Comparison of ENCODE assay signal across 25 cellular contexts in the genomic region with DNA sequence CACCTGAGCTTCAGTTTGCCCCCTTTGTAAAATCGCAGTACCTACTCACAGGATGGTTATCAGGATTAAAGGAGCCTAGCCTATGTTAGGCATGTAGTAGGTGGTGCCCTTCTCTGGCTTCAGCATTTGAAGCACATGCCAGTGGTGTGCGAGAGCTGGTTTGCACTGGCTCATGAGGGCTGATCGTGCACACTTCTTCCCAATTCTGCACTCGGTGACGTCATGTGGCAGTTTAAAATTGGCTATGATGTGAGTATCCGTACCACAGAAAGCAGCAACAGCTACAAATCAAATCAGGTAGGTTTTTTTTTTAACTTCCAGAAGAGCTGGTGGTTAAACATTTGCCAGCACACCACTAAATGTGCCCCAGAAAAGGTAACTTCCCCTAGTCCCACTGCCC. TPM values are rescaled to one million over a fixed set of nuclear protein-coding genes. Genes with fewer than 3 reads are reported as not detected.
DNase-seq lines count a peak whose midpoint lies in the region; ATAC-seq, FAIRE-seq and TF ChIP-seq lines count a peak whose summit lies in the region.
"Had no signal": no experiment of that assay in that cellular context is flagged by ENCODE, and none has a peak within 500 bp of the region (broad histone marks: within the 10 kb centered on the region; RNA-seq: fewer than 3 reads in every experiment).

No MANE protein-coding gene starts in this region.

- peaks cover 0 to under 1% (median 0%) of the 10 kb centered on the region in 5 experiments for H3K9me3 Mint-ChIP-seq in brain
- H3K9me3 Mint-ChIP-seq: CD4-positive, alpha-beta T cell; CD8-positive, alpha-beta memory T cell had no signal

- intact Hi-C loops in HepG2 (cut with micrococcal nuclease; ENCODE audit: unreplicated experiment): no loop called here
- intact Hi-C loops in right lobe of liver (cut with DNase I): no loop called here

- H3K9me3 ChIP-seq in HepG2 (ENCODE audit: low read length) (no peaks in the 10 kb centered on the region), right lobe of liver (no peaks in the 10 kb centered on the region), osteoblast (ENCODE audit: low read depth, low read length) (no peaks in the 10 kb centered on the region)
- H3K9me3 ChIP-seq: A549, BE2C had no signal

- H3K4me1 ChIP-seq in HepG2 (ENCODE audit: insufficient read depth, low read length): peaks cover 25% of the 10 kb centered on the region
- H3K4me1 ChIP-seq in right lobe of liver: no peaks in the 10 kb centered on the region
- H3K4me1 ChIP-seq in osteoblast (ENCODE audit: insufficient read depth, low read length): peaks cover 2% of the 10 kb centered on the region

- H3K27me3 Mint-ChIP-seq in brain: peaks cover 6% of the 10 kb centered on the region

- H3K79me2 ChIP-seq in HepG2 (ENCODE audit: insufficient read depth, low read length) (no peaks in the 10 kb centered on the region), osteoblast (ENCODE audit: insufficient read depth, low read length) (no peaks in the 10 kb centered on the region)

- peaks cover 33% of the 10 kb centered on the region for H3K36me3 Mint-ChIP-seq in brain
- H3K36me3 Mint-ChIP-seq: CD14-positive monocyte; CD8-positive, alpha-beta memory T cell had no signal

- H3K27me3 ChIP-seq in HepG2 (ENCODE audit: control insufficient read depth in 1 of 2, insufficient read depth in 2 of 2, low read length in 2 of 2) (peaks cover 2 to 7% of the 10 kb centered on the region in 2 experiments; a peak in 4 of 5 replicates), right lobe of liver (no peaks in the 10 kb centered on the region), osteoblast (ENCODE audit: insufficient read depth, low read length) (peaks cover 15% of the 10 kb centered on the region)
- H3K27me3 ChIP-seq: BE2C had no signal

- TF ChIP-seq CTCF in HepG2 (CRISPR knock-in tag; IDR thresholded peaks at IDR 0.05) (no peak), right lobe of liver (IDR thresholded peaks at IDR 0.05) (no peak), brain (conservative IDR thresholded peaks at IDR 0.05) (no peak), osteoblast (IDR thresholded peaks at IDR 0.05; ENCODE audit: extremely low read depth, low read depth, low read length) (no peak)

- in situ Hi-C loops in HepG2 (cut with HindIII; ENCODE audit: extremely low pct_ligation_motif_present, low pct_unique_long_range_greater_than_20kb): no loop called here

- ATAC-seq in HepG2 (no peak), right lobe of liver (no peak)
- ATAC-seq: A549, GM12878 had no signal

- POLR2A ChIA-PET in HepG2 (lab: Yijun Ruan, JAX): no interaction called here

- WGBS in HepG2 (ENCODE audit: low lambda C conversion rate): 50% methylated on average over 5 of the region's 6 CpGs
- WGBS in right lobe of liver (ENCODE audit: insufficient coverage, low coverage, low lambda C conversion rate, missing lambda C conversion rate): 47% methylated on average over 6 of the region's 6 CpGs

- H3K4me3 ChIP-seq in HepG2 (replicated peaks in 1 of 3; ENCODE audit: insufficient read depth in 1 of 3, low read depth in 2 of 3, low read length in 3 of 3) (no peak overlapping the region), right lobe of liver (no peak overlapping the region), osteoblast (ENCODE audit: insufficient read depth, low read length) (no peak overlapping the region)
- H3K4me3 ChIP-seq: A549, GM12878 had no signal

- H4K20me1 ChIP-seq in HepG2 (ENCODE audit: insufficient read depth, low read length) (no peaks in the 10 kb centered on the region), osteoblast (ENCODE audit: insufficient read depth, low read length) (no peaks in the 10 kb centered on the region)

- BruUV-seq in HepG2 (replicated peaks; lab: Mats Ljungman, UMichigan): no TSS peak

- no peak for TF ChIP-seq RAD21 in HepG2 (CRISPR knock-in tag; IDR thresholded peaks at IDR 0.05)

- H3K36me3 ChIP-seq in HepG2 (replicated peaks in 1 of 2; ENCODE audit: control insufficient read depth in 1 of 2, insufficient read depth in 2 of 2, low read length in 2 of 2) (no peaks in the 10 kb centered on the region), right lobe of liver (no peaks in the 10 kb centered on the region), osteoblast (ENCODE audit: insufficient read depth, low read length) (no peaks in the 10 kb centered on the region)
- H3K36me3 ChIP-seq: BE2C had no signal

- H3K4me2 ChIP-seq in HepG2 (ENCODE audit: low read depth, low read length) (no peak overlapping the region), osteoblast (ENCODE audit: insufficient read depth, low read length) (no peak overlapping the region)
- H3K4me2 ChIP-seq: A549 had no signal

- no peak for DNase-seq in HepG2 (ENCODE audit: low spot score)
- no peak for DNase-seq in right lobe of liver
- DNase-seq in osteoblast (ENCODE audit: insufficient read length, low spot score, missing footprints): peak; percentile 53
- no peak for DNase-seq in NCI-H1092 treated with DMSO at 0.1 percent for 48 hours (lab: John Stamatoyannopoulos, UW)
- DNase-seq in NCI-H524 treated with DMSO at 0.1 percent for 48 hours (lab: John Stamatoyannopoulos, UW): no peak
- no peak for DNase-seq in cerebellar cortex (ENCODE audit: low spot score)
- DNase-seq: 8988T; ACHN; AML-193; BE2C; CD4-positive, alpha-beta T cell; CD8-positive, alpha-beta memory T cell; DMS 273 treated with DMSO at 0.1 percent for 48 hours; DMS79; EL; GDM1; GOT3; H7; HCEC 1CT had no signal

- H2AFZ ChIP-seq in HepG2 (ENCODE audit: low read length) (no peak overlapping the region), osteoblast (ENCODE audit: low read length) (no peak overlapping the region)

- H3K27ac ChIP-seq in HepG2 (ENCODE audit: extremely low read length, insufficient read depth, low read length) (no peak overlapping the region), right lobe of liver (no peak overlapping the region), osteoblast (ENCODE audit: low read depth, low read length) (no peak overlapping the region)
- H3K27ac ChIP-seq: A549 had no signal

- no peak overlapping the region for H3K4me3 Mint-ChIP-seq in brain
- H3K4me3 Mint-ChIP-seq: CD14-positive monocyte; CD4-positive, alpha-beta T cell; CD8-positive, alpha-beta memory T cell had no signal

- H3K4me1 Mint-ChIP-seq in brain: peaks cover 88% of the 10 kb centered on the region
- H3K4me1 Mint-ChIP-seq: CD8-positive, alpha-beta memory T cell had no signal

- H3K27ac Mint-ChIP-seq in brain: peak overlapping the region in 3 of 5 experiments; percentile 42 to 72 (median 57)
- H3K27ac Mint-ChIP-seq: CD14-positive monocyte; CD4-positive, alpha-beta T cell had no signal

- no peak overlapping the region for H3K9ac ChIP-seq in HepG2 (ENCODE audit: insufficient read depth, low read depth, low read length)

- FAIRE-seq in HepG2 (lab: Jason Lieb, UNC): no peak
- FAIRE-seq: A549, D721Med, GM12878, GM18507 had no signal

- TF ChIP-seq POLR2A in HepG2 (IDR thresholded peaks at IDR 0.05; ENCODE audit: insufficient read depth in 1 of 2, low read depth in 2 of 2, low read length in 2 of 2) (no peak), right lobe of liver (IDR thresholded peaks at IDR 0.05) (no peak)

- no peak for TF ChIP-seq EP300 in HepG2 (IDR thresholded peaks at IDR 0.05; ENCODE audit: low read depth in 2 of 2, low read length in 2 of 2)
- TF ChIP-seq EP300 in HepG2 (CRISPR knock-in tag; IDR thresholded peaks at IDR 0.05; ENCODE audit: borderline replicate concordance): no peak

- CTCF ChIA-PET in HepG2 (lab: Yijun Ruan, JAX; ENCODE audit: low intra/inter-chr PET ratio, low total read pairs): no interaction called here

TF ChIP-seq in HepG2, 621 proteins besides CTCF, POLR2A, EP300 and RAD21:
- TF ChIP-seq CREB1 (IDR thresholded peaks at IDR 0.05): peak; percentile 91
- no peak for TF ChIP-seq CREB1 (CRISPR knock-in tag; IDR thresholded peaks at IDR 0.05)
- no peak for TF ChIP-seq ZNF776 (CRISPR knock-in tag; IDR thresholded peaks at IDR 0.05)
- no peak for TF ChIP-seq MBNL3 (CRISPR knock-in tag; conservative IDR thresholded peaks at IDR 0.05)
- peak; percentile 94 for TF ChIP-seq ATF7 (IDR thresholded peaks at IDR 0.05)
- TF ChIP-seq ATF7 (CRISPR knock-in tag; IDR thresholded peaks at IDR 0.05): no peak
- TF ChIP-seq ZBTB38 (CRISPR knock-in tag; IDR thresholded peaks at IDR 0.05): no peak

RNA-seq across cellular contexts. Expression of gene FOXO6, which starts 13.5 kb away (rescaled TPM):
- total RNA-seq in HepG2 (2016; rRNA removed; fragmentation: Illumina TruSeq; extraction: Trizol): 0.13 TPM in 1 of 2 replicates, not detected in the other
- not detected in 2 replicates for total RNA-seq in HepG2 (2016; cell fraction: cytosol; rRNA removed; fragmentation: Illumina TruSeq; extraction: Trizol; ENCODE audit: low read depth)
- total RNA-seq in HepG2 (2016; cell fraction: insoluble cytoplasmic fraction; rRNA removed; fragmentation: Illumina TruSeq; extraction: Trizol): 0.06 TPM in 1 of 2 replicates, not detected in the other
- 0.07 TPM in 1 of 2 replicates, not detected in the other for total RNA-seq in HepG2 (2016; cell fraction: membrane; rRNA removed; fragmentation: Illumina TruSeq; extraction: Trizol)
- total RNA-seq in HepG2 (2016; cell fraction: nucleus; rRNA removed; fragmentation: Illumina TruSeq; extraction: Trizol): 0.25 TPM in 1 of 2 replicates, not detected in the other
- polyA plus RNA-seq in HepG2 (2011; rRNA removed): not detected in 2 replicates
- not detected in 2 replicates for polyA plus RNA-seq in HepG2 (2011; cell fraction: cytosol; rRNA removed)
- not detected in 2 replicates for polyA plus RNA-seq in HepG2 (2011; cell fraction: nucleus; rRNA removed)
- 0.07 TPM in 1 of 2 replicates, not detected in the other for polyA plus RNA-seq in HepG2 (2012)
- not detected in 2 replicates for polyA plus RNA-seq in HepG2 (2016; cell fraction: cytosol; fragmentation: Illumina TruSeq; extraction: Trizol; ENCODE audit: low read depth)
- 0.11 and 0.15 TPM in 2 replicates for polyA plus RNA-seq in HepG2 (2016; cell fraction: insoluble cytoplasmic fraction; fragmentation: Illumina TruSeq; extraction: Trizol; ENCODE audit: low read depth)
- 0.06 TPM in 1 of 2 replicates, not detected in the other for polyA plus RNA-seq in HepG2 (2016; cell fraction: membrane; fragmentation: Illumina TruSeq; extraction: Trizol; ENCODE audit: low read depth)
- not detected in 2 replicates for polyA plus RNA-seq in HepG2 (2016; cell fraction: nucleus; fragmentation: Illumina TruSeq; extraction: Trizol; ENCODE audit: insufficient read depth, low read depth)
- 0.54 TPM in 1 of 2 replicates, not detected in the other for polyA minus RNA-seq in HepG2 (2011; rRNA and poly(A)+ RNA removed; ENCODE audit: low replicate concordance)
- polyA minus RNA-seq in HepG2 (2011; cell fraction: cytosol; rRNA and poly(A)+ RNA removed): not detected in 2 replicates
- not detected in 2 replicates for polyA minus RNA-seq in HepG2 (2011; cell fraction: nucleus; rRNA and poly(A)+ RNA removed)
- total RNA-seq in right lobe of liver: under 1 TPM in 3 of 6 experiments, not detected in 3; 0.12 to 0.55 (median 0.54) TPM
- polyA plus RNA-seq in brain (ENCODE audit: insufficient read depth, low read depth, low replicate concordance): 8.1 TPM
- total RNA-seq in osteoblast: not detected in 2 replicates
- total RNA-seq: GM12878 had no signal
- polyA plus RNA-seq: CD14-positive monocyte; CD8-positive, alpha-beta memory T cell had no signal
